9 cellular contexts compared by ENCODE assay signal in the genomic region with DNA sequence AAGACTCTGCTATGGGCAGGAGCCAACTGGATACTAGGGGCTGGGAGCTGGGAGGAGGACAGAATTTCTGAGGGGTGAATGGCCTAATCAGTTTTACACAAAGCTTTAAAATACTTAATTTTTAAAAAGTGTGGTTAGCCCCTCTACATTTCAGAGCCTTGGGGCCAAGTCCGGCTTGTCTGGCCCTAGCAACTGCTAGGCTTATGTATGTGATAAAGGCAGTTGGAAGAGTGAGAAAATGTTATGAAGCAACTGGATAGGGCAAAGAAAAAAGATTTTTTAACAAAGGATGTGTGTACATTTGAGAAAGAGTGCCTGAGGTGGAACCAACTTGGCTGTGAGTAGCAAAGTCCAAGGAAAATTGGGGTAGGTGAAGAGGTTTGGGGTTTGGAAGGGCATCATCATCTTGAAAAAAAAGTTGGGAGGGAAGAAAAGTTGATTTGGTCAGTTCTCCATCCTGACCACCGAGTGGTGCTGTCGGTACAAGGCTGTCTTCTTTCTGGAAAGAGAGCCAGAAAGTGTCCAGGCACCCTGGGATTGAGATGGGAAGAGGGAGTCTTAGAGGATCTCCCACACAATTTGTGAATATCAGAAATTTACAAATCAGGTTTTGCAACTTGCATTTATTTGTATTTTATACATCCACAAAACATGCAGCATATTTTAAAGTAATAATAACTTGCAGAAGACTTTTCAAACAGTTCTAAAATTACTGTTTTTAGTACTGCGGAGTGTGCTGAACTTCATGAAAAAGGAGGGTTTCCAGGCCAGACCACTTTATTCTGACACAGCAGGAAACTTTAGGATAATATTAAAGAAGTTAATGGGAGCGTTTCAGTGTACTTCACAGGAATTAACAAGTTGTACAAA. TPM values are rescaled to one million over a fixed set of nuclear protein-coding genes. Genes with fewer than 3 reads are reported as not detected.
DNase-seq lines count a peak whose midpoint lies in the region; ATAC-seq and TF ChIP-seq lines count a peak whose summit lies in the region.
"Had no signal": no experiment of that assay in that cellular context is flagged by ENCODE, and none has a peak within 500 bp of the region (broad histone marks: within the 10 kb centered on the region; RNA-seq: fewer than 3 reads in every experiment).

No MANE protein-coding gene starts in this region.

- H3K36me3 ChIP-seq in mammary epithelial cell (ENCODE audit: insufficient read depth, low read length), result no peaks in the 10 kb centered on the region

- no peaks in the 10 kb centered on the region for H3K79me2 ChIP-seq in mammary epithelial cell (ENCODE audit: insufficient read depth, low read length)

- intact Hi-C loops in activated CD4-positive, alpha-beta T cell treated with anti-CD3 and anti-CD28 coated beads for 36 hours (cut with DNase I, micrococcal nuclease), result loop anchor here (2.0 to 5.0 kb wide), 2 partner anchors 381 to 383 kb away; no protein-coding TSS in a partner anchor
- intact Hi-C loops in mammary epithelial cell (cut with micrococcal nuclease), result loop anchor here (1.0 to 5.0 kb wide), 7 partner anchors 36 to 481 kb away; no protein-coding TSS in a partner anchor

- H3K9me3 Mint-ChIP-seq in activated CD4-positive, alpha-beta T cell treated with anti-CD3 and anti-CD28 coated beads for 36 hours (ENCODE audit: low read depth), result no peaks in the 10 kb centered on the region
- H3K9me3 Mint-ChIP-seq: activated naive CD4-positive, alpha-beta T cell treated with anti-CD3 and anti-CD28 coated beads, Interleukin-2, amount 50 U/mL, for 72 hours had no signal

- TF ChIP-seq CTCF in mammary epithelial cell (conservative IDR thresholded peaks at IDR 0.05 in 1 of 2, IDR thresholded peaks at IDR 0.05 in 1 of 2; ENCODE audit: extremely low read depth in 1 of 2, insufficient read depth in 1 of 2, low read depth in 1 of 2, low read length in 2 of 2), result peak; percentile 86 to 88

- H3K4me2 ChIP-seq in mammary epithelial cell (ENCODE audit: insufficient read depth, low read depth, low read length), result no peak overlapping the region

- in situ Hi-C loops in mammary epithelial cell (cut with MboI; ENCODE audit: low sequenced_read_pairs in 2 of 2), result loop anchor here (5.0 to 10.0 kb wide), 3 partner anchors 239 to 381 kb away; a partner anchor contains a TSS

- no peak overlapping the region for H3K4me3 ChIP-seq in mammary epithelial cell (replicated peaks in 1 of 3; ENCODE audit: insufficient read depth in 1 of 3, low read depth in 2 of 3, low read length in 3 of 3)

- DNase-seq in activated CD4-positive, alpha-beta T cell treated with anti-CD3 and anti-CD28 coated beads for 36 hours, result peak; percentile 19
- DNase-seq in activated CD4-positive, alpha-beta T cell treated with anti-CD3 and anti-CD28 coated beads, Interleukin-2, amount 50 U/mL, for 1 hour, result no peak
- DNase-seq in NCI-H2196 treated with DMSO at 0.1 percent for 48 hours (lab: John Stamatoyannopoulos, UW; ENCODE audit: unreplicated experiment) (peak; percentile 8), mammary epithelial cell (peak; percentile 55), left lobe of liver (ENCODE audit: low spot score) (no peak), HK-2 (ENCODE audit: unreplicated experiment) (no peak)
- DNase-seq in activated CD8-positive, alpha-beta memory T cell treated with anti-CD3 and anti-CD28 coated beads, Interleukin-2, amount 50 U/mL, for 48 hours, result no peak

- POLR2A ChIA-PET in activated CD4-positive, alpha-beta T cell treated with anti-CD3 and anti-CD28 coated beads for 36 hours (lab: Charles Lee), result no interaction called here

- no peak overlapping the region for H3K27ac Mint-ChIP-seq in activated CD4-positive, alpha-beta T cell treated with anti-CD3 and anti-CD28 coated beads for 36 hours
- H3K27ac Mint-ChIP-seq: activated naive CD4-positive, alpha-beta T cell treated with anti-CD3 and anti-CD28 coated beads, Interleukin-2, amount 50 U/mL, for 72 hours had no signal

- BruUV-seq in mammary epithelial cell (replicated peaks; lab: Mats Ljungman, UMichigan), result no TSS peak

- H3K4me1 Mint-ChIP-seq in activated CD4-positive, alpha-beta T cell treated with anti-CD3 and anti-CD28 coated beads for 36 hours, result no peaks in the 10 kb centered on the region

- peaks cover 34% of the 10 kb centered on the region for H3K4me1 ChIP-seq in mammary epithelial cell (ENCODE audit: insufficient read depth, low read length)

- no peak overlapping the region for H3K9ac ChIP-seq in mammary epithelial cell (ENCODE audit: insufficient read depth, low read length)

- ATAC-seq in activated CD4-positive, alpha-beta T cell treated with anti-CD3 and anti-CD28 coated beads for 36 hours, result no peak
- ATAC-seq in left lobe of liver (peak; percentile 74), HG02763 (IDR thresholded peaks at IDR 0.05; ENCODE audit: unreplicated experiment) (no peak)
- ATAC-seq: activated naive CD4-positive, alpha-beta T cell treated with anti-CD3 and anti-CD28 coated beads, Interleukin-2, amount 50 U/mL, for 72 hours had no signal

- no peaks in the 10 kb centered on the region for H4K20me1 ChIP-seq in mammary epithelial cell (ENCODE audit: insufficient read depth, low read length)

- no peaks in the 10 kb centered on the region for H3K9me3 ChIP-seq in mammary epithelial cell (replicated peaks; ENCODE audit: insufficient read depth, low read length)

- H2AFZ ChIP-seq in mammary epithelial cell (ENCODE audit: low read depth, low read length), result no peak overlapping the region

- H3K27me3 ChIP-seq in mammary epithelial cell (ENCODE audit: insufficient read depth, low read length), result no peaks in the 10 kb centered on the region

- no peak overlapping the region for H3K4me3 Mint-ChIP-seq in activated CD4-positive, alpha-beta T cell treated with anti-CD3 and anti-CD28 coated beads for 36 hours

- CTCF ChIA-PET in activated CD4-positive, alpha-beta T cell treated with anti-CD3 and anti-CD28 coated beads for 36 hours (lab: Charles Lee), result interaction anchor here (1.6 kb wide), 1 partner anchor 11 kb away, joined by 3 read pairs; no protein-coding TSS in a partner anchor
- CTCF ChIA-PET in mammary epithelial cell (lab: Charles Lee; ENCODE audit: low non-redundant PET), result interaction anchor here (0.5 kb wide), 1 partner anchor 78 kb away, joined by 3 read pairs; no protein-coding TSS in a partner anchor

- H3K36me3 Mint-ChIP-seq in activated CD4-positive, alpha-beta T cell treated with anti-CD3 and anti-CD28 coated beads for 36 hours (ENCODE audit: low read depth), result no peaks in the 10 kb centered on the region
- H3K36me3 Mint-ChIP-seq: activated naive CD4-positive, alpha-beta T cell treated with anti-CD3 and anti-CD28 coated beads, Interleukin-2, amount 50 U/mL, for 72 hours had no signal

- WGBS in mammary epithelial cell (ENCODE audit: low coverage, missing lambda C conversion rate), result 29% methylated on average over 5 of the region's 5 CpGs

- dilution Hi-C loops in mammary epithelial cell (cut with HindIII; ENCODE audit: low sequenced_read_pairs), result no loop called here

- peaks cover 2% of the 10 kb centered on the region for H3K27me3 Mint-ChIP-seq in activated CD4-positive, alpha-beta T cell treated with anti-CD3 and anti-CD28 coated beads for 36 hours

- peak overlapping the region; percentile 3 for H3K27ac ChIP-seq in mammary epithelial cell (ENCODE audit: insufficient read depth, low read depth, low read length)

RNA-seq across cellular contexts. Expression of a gene that starts 10.5 kb away (rescaled TPM):
- total RNA-seq in activated CD4-positive, alpha-beta T cell treated with anti-CD3 and anti-CD28 coated beads for 36 hours, result not detected
- total RNA-seq in mammary epithelial cell, result 1 to 10 TPM; 3.5 to 5.7 TPM
- 3.1 TPM for polyA plus RNA-seq in mammary epithelial cell
- polyA minus RNA-seq in mammary epithelial cell, result 10.0 TPM
- 0.13 TPM for total RNA-seq in left lobe of liver
- total RNA-seq: activated naive CD4-positive, alpha-beta T cell treated with anti-CD3 and anti-CD28 coated beads, Interleukin-2, amount 50 U/mL, for 72 hours had no signal

RNA-seq across cellular contexts. Expression of a gene that starts 15.1 kb away (rescaled TPM):
- total RNA-seq in activated CD4-positive, alpha-beta T cell treated with anti-CD3 and anti-CD28 coated beads for 36 hours, result 10 to 100 TPM; 12.3 to 12.4 TPM
- total RNA-seq in mammary epithelial cell, result 10 to 100 TPM; 46.2 to 53.3 TPM
- polyA plus RNA-seq in mammary epithelial cell, result 15.1 TPM
- polyA minus RNA-seq in mammary epithelial cell, result 45.7 TPM
- total RNA-seq in left lobe of liver, result 20.8 TPM

Comparison
In these comparisons a context has a peak if more than half of its experiments do, and no peak if none do; other contexts are left out.
1. DNase-seq: peak in activated CD4-positive, alpha-beta T cell treated with anti-CD3 and anti-CD28 coated beads for 36 hours (single experiment), NCI-H2196 treated with DMSO at 0.1 percent for 48 hours (single experiment) and mammary epithelial cell (single experiment); none in activated CD4-positive, alpha-beta T cell treated with anti-CD3 and anti-CD28 coated beads, Interleukin-2, amount 50 U/mL, for 1 hour (single experiment), left lobe of liver (single experiment), HK-2 (single experiment) and activated CD8-positive, alpha-beta memory T cell treated with anti-CD3 and anti-CD28 coated beads, Interleukin-2, amount 50 U/mL, for 48 hours (single experiment).